In genomic region chr18:9661564-9661963, GRCh38 we compare ENCODE assay signal across 14 cellular contexts. TPM values are rescaled to one million over a fixed set of nuclear protein-coding genes. Genes with fewer than 3 reads are reported as not detected.
DNase-seq lines count a peak whose midpoint lies in the region; ATAC-seq and TF ChIP-seq lines count a peak whose summit lies in the region.
"Had no signal": no experiment of that assay in that cellular context is flagged by ENCODE, and none has a peak within 500 bp of the region (broad histone marks: within the 10 kb centered on the region; RNA-seq: fewer than 3 reads in every experiment).

No MANE protein-coding gene starts in this region.

- H3K9me3 ChIP-seq in left ventricle myocardium inferior (replicated peaks) (no peaks in the 10 kb centered on the region), OCI-LY3 (ENCODE audit: insufficient read depth, low read length) (no peaks in the 10 kb centered on the region)
- H3K9me3 ChIP-seq: ascending aorta, mucosa of descending colon had no signal

- H3K4me3 Mint-ChIP-seq in osteocyte (ENCODE audit: unreplicated experiment), result no peak overlapping the region
- H3K4me3 Mint-ChIP-seq in activated CD4-positive, alpha-beta memory T cell treated with anti-CD3 and anti-CD28 coated beads, Interleukin-2, amount 10 ng/mL, durations not matched to agents 7 days and 5 days, result no peak overlapping the region
- H3K4me3 Mint-ChIP-seq: B cell had no signal

- no peaks in the 10 kb centered on the region for H3K27me3 ChIP-seq in left ventricle myocardium inferior (ENCODE audit: low read depth)
- H3K27me3 ChIP-seq in OCI-LY3 (ENCODE audit: low read depth, low read length), result 0 out of 2 replicates have a peak, but pooled peaks cover 3% of the 10 kb centered on the region
- H3K27me3 ChIP-seq: ascending aorta had no signal

- ATAC-seq in Right ventricle myocardium superior (ENCODE audit: poor library complexity), result no peak
- ATAC-seq: mucosa of descending colon had no signal

- no peaks in the 10 kb centered on the region for H3K79me2 ChIP-seq in OCI-LY3 (ENCODE audit: low read length)

- POLR2A ChIA-PET in activated CD4-positive, alpha-beta memory T cell treated with anti-CD3 and anti-CD28 coated beads, Interleukin-2, amount 10 ng/mL, durations not matched to agents 7 days and 5 days (lab: Charles Lee), result no interaction called here

- no peak overlapping the region for H3K27ac Mint-ChIP-seq in osteocyte (ENCODE audit: unreplicated experiment)
- H3K27ac Mint-ChIP-seq in activated CD4-positive, alpha-beta memory T cell treated with anti-CD3 and anti-CD28 coated beads, Interleukin-2, amount 10 ng/mL, durations not matched to agents 7 days and 5 days, result no peak overlapping the region
- H3K27ac Mint-ChIP-seq: B cell had no signal

- intact Hi-C loops in left ventricle myocardium inferior (cut with micrococcal nuclease) (no loop called here), Right ventricle myocardium superior (cut with DNase I) (no loop called here)

- H2AFZ ChIP-seq in OCI-LY3 (ENCODE audit: low read depth, low read length), result no peak overlapping the region

- H3K27ac ChIP-seq in left ventricle myocardium inferior (replicated peaks) (no peak overlapping the region), OCI-LY3 (ENCODE audit: low read length) (no peak overlapping the region)
- H3K27ac ChIP-seq: ascending aorta had no signal

- no peak overlapping the region for H3K4me2 ChIP-seq in OCI-LY3 (ENCODE audit: low read length)

- no peak for DNase-seq in left ventricle myocardium inferior
- no peak for DNase-seq in Right ventricle myocardium superior
- peak; percentile 57 for DNase-seq in epithelial cell of esophagus (ENCODE audit: low read depth)
- peak; percentile 34 for DNase-seq in osteocyte (ENCODE audit: extremely low spot score, unreplicated experiment)
- no peak for DNase-seq in RKO (ENCODE audit: low spot score)
- DNase-seq in activated CD4-positive, alpha-beta memory T cell treated with anti-CD3 and anti-CD28 coated beads, Interleukin-2, amount 10 ng/mL, durations not matched to agents 7 days and 5 days, result no peak
- no peak for DNase-seq in G401 (ENCODE audit: low spot score)
- DNase-seq: mucosa of descending colon; MV-4-11; stimulated activated CD4-positive, alpha-beta T cell treated with anti-CD3 and anti-CD28 coated beads, Interleukin-2, amount 100 ng/mL, for 48 hours; stimulated activated naive CD4-positive, alpha-beta T cell had no signal

- no peaks in the 10 kb centered on the region for H3K4me1 Mint-ChIP-seq in osteocyte (ENCODE audit: unreplicated experiment)
- H3K4me1 Mint-ChIP-seq in activated CD4-positive, alpha-beta memory T cell treated with anti-CD3 and anti-CD28 coated beads, Interleukin-2, amount 10 ng/mL, durations not matched to agents 7 days and 5 days, result no peaks in the 10 kb centered on the region
- H3K4me1 Mint-ChIP-seq: B cell had no signal

- peaks cover 5% of the 10 kb centered on the region for H3K9me3 Mint-ChIP-seq in osteocyte (ENCODE audit: unreplicated experiment)
- H3K9me3 Mint-ChIP-seq in activated CD4-positive, alpha-beta memory T cell treated with anti-CD3 and anti-CD28 coated beads, Interleukin-2, amount 10 ng/mL, durations not matched to agents 7 days and 5 days, result no peaks in the 10 kb centered on the region

- no peaks in the 10 kb centered on the region for H3K36me3 ChIP-seq in left ventricle myocardium inferior
- no peaks in the 10 kb centered on the region for H3K36me3 ChIP-seq in OCI-LY3 (replicated peaks; ENCODE audit: low read depth, low read length)
- H3K36me3 ChIP-seq: ascending aorta had no signal

- no peaks in the 10 kb centered on the region for H4K20me1 ChIP-seq in OCI-LY3 (ENCODE audit: insufficient read depth, low read length)

- H3K4me1 ChIP-seq in left ventricle myocardium inferior (no peaks in the 10 kb centered on the region), OCI-LY3 (ENCODE audit: low read length) (no peaks in the 10 kb centered on the region)
- H3K4me1 ChIP-seq: ascending aorta had no signal

- TF ChIP-seq CTCF in left ventricle myocardium inferior (IDR thresholded peaks at IDR 0.05; ENCODE audit: borderline replicate concordance), result peak; percentile 24
- TF ChIP-seq CTCF in OCI-LY3 (IDR thresholded peaks at IDR 0.05; ENCODE audit: low read depth, low read length), result peak; percentile 31; the same call in 1 of the 2 replicates
- peak; percentile 50 for TF ChIP-seq CTCF in epithelial cell of esophagus (IDR thresholded peaks at IDR 0.05; ENCODE audit: insufficient read depth, low read depth, low read length, missing control alignments)
- peak; percentile 50 for TF ChIP-seq CTCF in osteocyte (IDR thresholded peaks at IDR 0.05)

- H3K4me3 ChIP-seq in left ventricle myocardium inferior (no peak overlapping the region), OCI-LY3 (ENCODE audit: low read length) (no peak overlapping the region), epithelial cell of esophagus (ENCODE audit: low read length) (no peak overlapping the region)
- H3K4me3 ChIP-seq: ascending aorta, mucosa of descending colon had no signal

- H3K27me3 Mint-ChIP-seq in osteocyte (ENCODE audit: unreplicated experiment), result no peaks in the 10 kb centered on the region
- peaks cover 6% of the 10 kb centered on the region for H3K27me3 Mint-ChIP-seq in activated CD4-positive, alpha-beta memory T cell treated with anti-CD3 and anti-CD28 coated beads, Interleukin-2, amount 10 ng/mL, durations not matched to agents 7 days and 5 days
- H3K27me3 Mint-ChIP-seq: B cell had no signal

- in situ Hi-C loops in G401 (cut with HindIII; ENCODE audit: low sequenced_read_pairs), result no loop called here

- no peak overlapping the region for H3K9ac ChIP-seq in OCI-LY3 (ENCODE audit: low read length)

- CTCF ChIA-PET in activated CD4-positive, alpha-beta memory T cell treated with anti-CD3 and anti-CD28 coated beads, Interleukin-2, amount 10 ng/mL, durations not matched to agents 7 days and 5 days (lab: Charles Lee), result interaction anchor here (0.7 to 1.3 kb wide), 2 partner anchors 49 to 83 kb away, joined by 3 read pairs; no protein-coding TSS in a partner anchor

- no peaks in the 10 kb centered on the region for H3K36me3 Mint-ChIP-seq in osteocyte (ENCODE audit: unreplicated experiment)
- H3K36me3 Mint-ChIP-seq in activated CD4-positive, alpha-beta memory T cell treated with anti-CD3 and anti-CD28 coated beads, Interleukin-2, amount 10 ng/mL, durations not matched to agents 7 days and 5 days (ENCODE audit: low read depth), result no peaks in the 10 kb centered on the region

RNA-seq across cellular contexts. Expression of gene RAB31, which starts 46.5 kb away (rescaled TPM):
- total RNA-seq in left ventricle myocardium inferior, result 12.0 TPM
- total RNA-seq in Right ventricle myocardium superior, result 12.1 TPM
- 90.8 and 97.2 TPM in 2 replicates for total RNA-seq in osteocyte
- total RNA-seq in activated CD4-positive, alpha-beta memory T cell treated with anti-CD3 and anti-CD28 coated beads, Interleukin-2, amount 10 ng/mL, durations not matched to agents 7 days and 5 days, result 1 to 10 TPM; 3.5 to 4.9 TPM
- total RNA-seq in G401 (2014; rRNA removed; shearing (Covaris generic)), result 36.6 and 64.3 TPM in 2 replicates

RNA-seq across cellular contexts. Expression of gene PPP4R1, which starts 47.2 kb away (rescaled TPM):
- total RNA-seq in left ventricle myocardium inferior (53.5 TPM), Right ventricle myocardium superior (55.4 TPM), osteocyte (131 and 140 TPM in 2 replicates)
- 10 to 100 TPM; 54.0 to 59.7 TPM for total RNA-seq in activated CD4-positive, alpha-beta memory T cell treated with anti-CD3 and anti-CD28 coated beads, Interleukin-2, amount 10 ng/mL, durations not matched to agents 7 days and 5 days
- total RNA-seq in G401 (2014; rRNA removed; shearing (Covaris generic)), result 70.9 and 74.5 TPM in 2 replicates

Comparison
In these comparisons a context has a peak if more than half of its experiments do, and no peak if none do; other contexts are left out.
1. DNase-seq: peak in epithelial cell of esophagus (single experiment) and osteocyte (single experiment); none in left ventricle myocardium inferior (single experiment), Right ventricle myocardium superior (single experiment), RKO (single experiment), activated CD4-positive, alpha-beta memory T cell treated with anti-CD3 and anti-CD28 coated beads, Interleukin-2, amount 10 ng/mL, durations not matched to agents 7 days and 5 days (single experiment) and G401 (single experiment).
2. Peak in every context shown above with its lines, with median percentiles within 50 percentile points of each other: CTCF ChIP-seq.